14 cellular contexts compared by ENCODE assay signal in the genomic region with DNA sequence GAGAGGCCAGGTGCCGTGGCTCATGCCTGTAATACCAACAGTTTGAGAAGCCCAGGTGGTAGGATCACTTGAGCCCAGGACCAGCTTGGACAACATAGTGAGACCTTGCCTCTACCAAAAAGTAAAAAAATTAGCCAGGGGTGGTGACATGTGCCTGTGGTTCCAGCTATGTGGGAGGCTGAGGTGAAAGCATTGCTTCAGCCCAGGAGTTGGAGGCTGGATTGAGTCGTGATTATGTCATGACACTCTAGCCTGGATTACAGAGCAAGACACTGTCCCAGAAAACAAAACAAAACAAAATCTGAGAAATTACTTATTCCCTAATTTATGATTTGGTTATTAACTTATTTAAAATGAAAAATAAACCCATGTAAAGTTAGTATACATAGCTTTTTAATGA.
"Had no signal": no experiment of that assay in that cellular context is flagged by ENCODE, and none has a peak within 500 bp of the region (broad histone marks: within the 10 kb centered on the region; RNA-seq: fewer than 3 reads in every experiment).

No MANE protein-coding gene starts in this region.

- H3K27me3 ChIP-seq: colonic mucosa had no signal

- H3K36me3 ChIP-seq: colonic mucosa had no signal

- H3K27ac ChIP-seq: colonic mucosa had no signal

- ATAC-seq: sciatic nerve; stimulated activated naive CD8-positive, alpha-beta T cell treated with anti-CD3 and anti-CD28 coated beads, Interleukin-15, Interleukin-2, amounts not matched to agents 100 U/mL and 50 U/mL, for 24 hours had no signal

- H3K4me1 ChIP-seq: colonic mucosa had no signal

- DNase-seq: activated gamma-delta T cell; activated naive CD8-positive, alpha-beta T cell treated with anti-CD3 and anti-CD28 coated beads, Interleukin-2, amount 10 ng/mL, durations not matched to agents 7 days and 5 days; activated T-cell treated with anti-CD3 and anti-CD28 coated beads, Interleukin-2, amount 50 U/mL, for 24 hours; colonic mucosa; effector CD4-positive, alpha-beta T cell; hippocampal formation; nephron progenitor cell; stimulated activated CD4-positive, alpha-beta T cell treated with anti-CD3 and anti-CD28 coated beads, Interleukin-12 subunit alpha, Interleukin-12 subunit beta, amount 100 ng/mL, for 4 hours; stimulated activated CD4-positive, alpha-beta T cell treated with anti-CD3 and anti-CD28 coated beads, Interleukin-4, amount 100 ng/mL, for 1 hour; stimulated activated CD8-positive, alpha-beta memory T cell treated with anti-CD3 and anti-CD28 coated beads, Interleukin-4, amount 100 ng/mL, for 48 hours; stimulated activated naive CD8-positive, alpha-beta T cell treated with anti-CD3 and anti-CD28 coated beads, Interleukin-15, Interleukin-2, amounts not matched to agents 100 U/mL and 50 U/mL, for 24 hours; T-helper 9 cell had no signal

- FAIRE-seq: endothelial cell of umbilical vein had no signal

- H3K9me3 ChIP-seq: colonic mucosa had no signal

- H3K4me3 ChIP-seq: colonic mucosa had no signal
